In genomic region chr6:32982084-32982701, GRCh38 we compare ENCODE assay signal across 1 cellular context.
TF ChIP-seq lines count a peak whose summit lies in the region.

No MANE protein-coding gene starts in this region.

TF ChIP-seq in GM12878, 131 proteins besides CTCF, POLR2A, EP300 and RAD21:
- TF ChIP-seq IRF5 (IDR thresholded peaks at IDR 0.05; ENCODE audit: borderline replicate concordance) (no peak), MTA3 (IDR thresholded peaks at IDR 0.05; ENCODE audit: borderline replicate concordance, low read length) (peak; percentile 56), ZBTB4 (CRISPR knock-in tag; IDR thresholded peaks at IDR 0.05) (peak; percentile 29; the same call in 1 of the 2 replicates), CUX1 (IDR thresholded peaks at IDR 0.05; ENCODE audit: insufficient replicate concordance, low read depth, low read length) (no peak), BMI1 (IDR thresholded peaks at IDR 0.05; ENCODE audit: borderline replicate concordance) (0 out of 2 replicates have a peak, but pooled peaks have one; percentile 20), FOXM1 (IDR thresholded peaks at IDR 0.05; ENCODE audit: low read depth, low read length) (peak; percentile 27; the same call in 1 of the 2 replicates), BCLAF1 (IDR thresholded peaks at IDR 0.05) (peak; percentile 57; the same call in 1 of the 2 replicates), ZBED1 (IDR thresholded peaks at IDR 0.05; ENCODE audit: borderline replicate concordance) (peak; percentile 12; the same call in 1 of the 2 replicates), BCL11A (IDR thresholded peaks at IDR 0.05; ENCODE audit: low read depth, low read length) (peak; percentile 11; the same call in 1 of the 2 replicates), ATF2 (IDR thresholded peaks at IDR 0.05; ENCODE audit: low read length) (peak; percentile 34), ESRRA (IDR thresholded peaks at IDR 0.05; ENCODE audit: low read length) (no peak), POU2F2 (IDR thresholded peaks at IDR 0.05; ENCODE audit: borderline replicate concordance, low read depth, low read length) (peak; percentile 21; the same call in 1 of the 3 replicates), RELB (IDR thresholded peaks at IDR 0.05; ENCODE audit: low read depth) (no peak)
